8 cellular contexts compared by ENCODE assay signal in genomic region chr12:82687020-82687951, GRCh38. TPM values are rescaled to one million over a fixed set of nuclear protein-coding genes. Genes with fewer than 3 reads are reported as not detected.
A peak's percentile ranks its signal among the peaks of the same experiment; 100 is the strongest.
DNase-seq lines count a peak whose midpoint lies in the region; ATAC-seq and TF ChIP-seq lines count a peak whose summit lies in the region.

No MANE protein-coding gene starts in this region.

- peaks cover 17% of the 10 kb centered on the region for H3K27me3 Mint-ChIP-seq in activated CD4-positive, alpha-beta memory T cell treated with anti-CD3 and anti-CD28 coated beads, Interleukin-2, amount 10 ng/mL, durations not matched to agents 7 days and 5 days
- no peaks in the 10 kb centered on the region for H3K27me3 Mint-ChIP-seq in mesothelial cell of epicardium (ENCODE audit: low read depth)

- peak; percentile 70 for DNase-seq in NCI-H345 (lab: John Stamatoyannopoulos, UW)
- DNase-seq in activated CD4-positive, alpha-beta memory T cell treated with anti-CD3 and anti-CD28 coated beads, Interleukin-2, amount 10 ng/mL, durations not matched to agents 7 days and 5 days = peak; percentile 70
- peak; percentile 31 for DNase-seq in effector CD8-positive, alpha-beta T cell (lab: John Stamatoyannopoulos, UW)
- DNase-seq in mesothelial cell of epicardium (ENCODE audit: low spot score in 2 of 2, unreplicated experiment in 2 of 2) = peak; percentile 42 to 77
- DNase-seq in stimulated activated CD8-positive, alpha-beta memory T cell treated with anti-CD3 and anti-CD28 coated beads, Interleukin-2, amount 100 ng/mL, for 48 hours (ENCODE audit: low read depth in 2 of 2) = peak; percentile 22 to 37

- H3K27ac Mint-ChIP-seq in activated CD4-positive, alpha-beta memory T cell treated with anti-CD3 and anti-CD28 coated beads, Interleukin-2, amount 10 ng/mL, durations not matched to agents 7 days and 5 days = peak overlapping the region; percentile 78
- H3K27ac Mint-ChIP-seq in mesothelial cell of epicardium = peak overlapping the region; percentile 98

- no peaks in the 10 kb centered on the region for H3K36me3 Mint-ChIP-seq in activated CD4-positive, alpha-beta memory T cell treated with anti-CD3 and anti-CD28 coated beads, Interleukin-2, amount 10 ng/mL, durations not matched to agents 7 days and 5 days (ENCODE audit: low read depth)
- no peaks in the 10 kb centered on the region for H3K36me3 Mint-ChIP-seq in mesothelial cell of epicardium

- CTCF ChIA-PET in activated CD4-positive, alpha-beta memory T cell treated with anti-CD3 and anti-CD28 coated beads, Interleukin-2, amount 10 ng/mL, durations not matched to agents 7 days and 5 days (lab: Charles Lee) = interaction anchor here (0.5 to 3.6 kb wide), 15 partner anchors 10 to 337 kb away, joined by 3 to 37 read pairs (median 5); partner anchors contain the start of genes CCDC59 and METTL25

- TF ChIP-seq CTCF in 22Rv1 (IDR thresholded peaks at IDR 0.05) = 0 out of 2 replicates have a peak, but pooled peaks have one; percentile 7
- no peak for TF ChIP-seq CTCF in mesothelial cell of epicardium (IDR thresholded peaks at IDR 0.05; ENCODE audit: unreplicated experiment)

- H3K4me3 Mint-ChIP-seq in activated CD4-positive, alpha-beta memory T cell treated with anti-CD3 and anti-CD28 coated beads, Interleukin-2, amount 10 ng/mL, durations not matched to agents 7 days and 5 days = peak overlapping the region; percentile 85
- peak overlapping the region; percentile 87 for H3K4me3 Mint-ChIP-seq in mesothelial cell of epicardium

- ATAC-seq in GM18870 (IDR thresholded peaks at IDR 0.05; ENCODE audit: unreplicated experiment) (peak; percentile 28), HG03095 (IDR thresholded peaks at IDR 0.05; ENCODE audit: unreplicated experiment) (peak; percentile 31)

- peak overlapping the region; percentile 99 for H3K27ac ChIP-seq in 22Rv1

- H3K4me1 Mint-ChIP-seq in activated CD4-positive, alpha-beta memory T cell treated with anti-CD3 and anti-CD28 coated beads, Interleukin-2, amount 10 ng/mL, durations not matched to agents 7 days and 5 days = peaks cover 22% of the 10 kb centered on the region
- H3K4me1 Mint-ChIP-seq in mesothelial cell of epicardium = peaks cover 52% of the 10 kb centered on the region

- no peaks in the 10 kb centered on the region for H3K9me3 Mint-ChIP-seq in activated CD4-positive, alpha-beta memory T cell treated with anti-CD3 and anti-CD28 coated beads, Interleukin-2, amount 10 ng/mL, durations not matched to agents 7 days and 5 days
- H3K9me3 Mint-ChIP-seq in mesothelial cell of epicardium = no peaks in the 10 kb centered on the region

- POLR2A ChIA-PET in activated CD4-positive, alpha-beta memory T cell treated with anti-CD3 and anti-CD28 coated beads, Interleukin-2, amount 10 ng/mL, durations not matched to agents 7 days and 5 days (lab: Charles Lee) = interaction anchor here (1.0 to 2.5 kb wide), 4 partner anchors 11 to 329 kb away, joined by 3 to 14 read pairs (median 8); partner anchors contain the start of genes CCDC59 and METTL25

RNA-seq across cellular contexts. Expression of gene TMTC2, which starts 0.6 kb away (rescaled TPM):
- total RNA-seq in activated CD4-positive, alpha-beta memory T cell treated with anti-CD3 and anti-CD28 coated beads, Interleukin-2, amount 10 ng/mL, durations not matched to agents 7 days and 5 days = 1 to 10 TPM; 5.1 to 6.0 TPM
- 36.9 to 39.5 TPM (median 38.3 TPM) in 3 replicates for total RNA-seq in mesothelial cell of epicardium

Comparison
In these comparisons a context has a peak if more than half of its experiments do, and no peak if none do; other contexts are left out.
1. Peak in every context shown above with its lines: DNase-seq, ATAC-seq and H3K27ac ChIP-seq.